ENCODE assay signal across 16 cellular contexts in the genomic region with DNA sequence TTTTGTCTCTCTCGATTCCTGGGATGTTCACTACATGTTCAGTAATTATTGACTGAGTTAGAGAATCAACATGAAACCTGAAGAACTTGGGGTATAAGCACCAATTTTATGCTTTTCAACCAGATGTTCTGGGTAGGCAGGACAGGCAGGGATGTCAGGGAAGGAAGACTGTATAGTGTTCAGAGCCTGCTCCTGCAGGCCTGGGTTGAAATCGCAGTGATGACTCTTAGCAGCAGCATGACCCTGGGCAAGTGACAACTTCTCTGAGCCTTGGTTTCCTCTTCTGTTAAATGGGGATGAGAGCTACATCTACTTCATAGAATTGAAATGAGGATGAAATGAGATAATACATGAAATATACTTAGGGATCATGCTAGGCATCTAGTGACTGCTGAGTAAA. TPM values are rescaled to one million over a fixed set of nuclear protein-coding genes. Genes with fewer than 3 reads are reported as not detected.
DNase-seq lines count a peak whose midpoint lies in the region; ATAC-seq and TF ChIP-seq lines count a peak whose summit lies in the region.
"Had no signal": no experiment of that assay in that cellular context is flagged by ENCODE, and none has a peak within 500 bp of the region (broad histone marks: within the 10 kb centered on the region; RNA-seq: fewer than 3 reads in every experiment).

No MANE protein-coding gene starts in this region.

- no TSS peak for BruUV-seq in Panc1 (replicated peaks; lab: Mats Ljungman, UMichigan)

- 83 to 100% methylated on average over 2 of the region's 2 CpGs for WGBS in endodermal cell (ENCODE audit: insufficient coverage in 1 of 2, insufficient read length in 1 of 2), 2 experiments

- TF ChIP-seq CTCF in Panc1 (IDR thresholded peaks at IDR 0.05) = 0 out of 2 replicates have a peak, but pooled peaks have one; percentile 10
- TF ChIP-seq CTCF in endodermal cell (conservative IDR thresholded peaks at IDR 0.05) = no peak
- TF ChIP-seq CTCF in neural progenitor cell (IDR thresholded peaks at IDR 0.05) = no peak

- H3K9me3 Mint-ChIP-seq in activated T-cell treated with anti-CD3 and anti-CD28 coated beads, Interleukin-2, amount 50 U/mL, for 72 hours = peaks cover 0 to 2% of the 10 kb centered on the region in 2 donors
- H3K9me3 Mint-ChIP-seq in endodermal cell (no peaks in the 10 kb centered on the region), neural progenitor cell (no peaks in the 10 kb centered on the region)

- peaks cover 6% of the 10 kb centered on the region for H3K27me3 Mint-ChIP-seq in activated T-cell treated with anti-CD3 and anti-CD28 coated beads, Interleukin-2, amount 50 U/mL, for 72 hours (ENCODE audit: low read depth)
- H3K27me3 Mint-ChIP-seq in endodermal cell (ENCODE audit: insufficient read depth) = no peaks in the 10 kb centered on the region
- peaks cover 3% of the 10 kb centered on the region for H3K27me3 Mint-ChIP-seq in neural progenitor cell (ENCODE audit: insufficient read depth, low read depth)

- no peak overlapping the region for H3K4me3 ChIP-seq in Panc1 (ENCODE audit: low read depth in 2 of 2, low read length in 2 of 2)
- H3K4me3 ChIP-seq in endodermal cell (ENCODE audit: low read length) = no peak overlapping the region
- no peak overlapping the region for H3K4me3 ChIP-seq in neural progenitor cell

- intact Hi-C loops in Panc1 (cut with micrococcal nuclease; ENCODE audit: unreplicated experiment) = no loop called here

- H3K4me1 Mint-ChIP-seq in activated T-cell treated with anti-CD3 and anti-CD28 coated beads, Interleukin-2, amount 50 U/mL, for 72 hours (ENCODE audit: low read depth) = peaks cover 43% of the 10 kb centered on the region
- H3K4me1 Mint-ChIP-seq in endodermal cell (no peaks in the 10 kb centered on the region), neural progenitor cell (peaks cover 8% of the 10 kb centered on the region)

- H3K27ac Mint-ChIP-seq in activated T-cell treated with anti-CD3 and anti-CD28 coated beads, Interleukin-2, amount 50 U/mL, for 72 hours = peak overlapping the region; percentile 70
- no peak overlapping the region for H3K27ac Mint-ChIP-seq in endodermal cell
- H3K27ac Mint-ChIP-seq in neural progenitor cell = no peak overlapping the region
- H3K27ac Mint-ChIP-seq: CD4-positive, CD25-positive, alpha-beta regulatory T cell had no signal

- H3K4me3 Mint-ChIP-seq in activated T-cell treated with anti-CD3 and anti-CD28 coated beads, Interleukin-2, amount 50 U/mL, for 72 hours = peak overlapping the region; percentile 26 to 55
- H3K4me3 Mint-ChIP-seq in endodermal cell (no peak overlapping the region), neural progenitor cell (no peak overlapping the region)
- H3K4me3 Mint-ChIP-seq: CD4-positive, CD25-positive, alpha-beta regulatory T cell had no signal

- H3K27me3 ChIP-seq in Panc1 (ENCODE audit: control insufficient read depth, insufficient read depth, low read length) (no peaks in the 10 kb centered on the region), endodermal cell (ENCODE audit: control insufficient read depth, insufficient read depth, low read length, poor library complexity, severe bottlenecking) (no peaks in the 10 kb centered on the region), neural progenitor cell (no peaks in the 10 kb centered on the region)

- ATAC-seq in activated T-cell treated with anti-CD3 and anti-CD28 coated beads, Interleukin-2, amount 50 U/mL, for 72 hours (replicated peaks in 1 of 2) = no peak
- no peak; the same call in 1 of the 2 replicates for ATAC-seq in Panc1
- ATAC-seq in HG03521 (IDR thresholded peaks at IDR 0.05; ENCODE audit: unreplicated experiment) = no peak

- H3K4me1 ChIP-seq in Panc1 (ENCODE audit: control insufficient read depth, insufficient read depth, low read length) (no peaks in the 10 kb centered on the region), endodermal cell (ENCODE audit: control insufficient read depth, insufficient read depth, low read length) (no peaks in the 10 kb centered on the region), neural progenitor cell (no peaks in the 10 kb centered on the region)

- H3K79me2 ChIP-seq in neural progenitor cell (ENCODE audit: low read depth) = no peaks in the 10 kb centered on the region

- H2AFZ ChIP-seq in neural progenitor cell (replicated peaks) = peak overlapping the region; percentile 2

- no peaks in the 10 kb centered on the region for H3K36me3 Mint-ChIP-seq in activated T-cell treated with anti-CD3 and anti-CD28 coated beads, Interleukin-2, amount 50 U/mL, for 72 hours (ENCODE audit: insufficient read depth in 2 of 2)
- H3K36me3 Mint-ChIP-seq in endodermal cell (ENCODE audit: low read depth) (no peaks in the 10 kb centered on the region), neural progenitor cell (no peaks in the 10 kb centered on the region)
- H3K36me3 Mint-ChIP-seq: CD4-positive, CD25-positive, alpha-beta regulatory T cell had no signal

- in situ Hi-C loops in Panc1 (cut with HindIII; ENCODE audit: low pct_unique_long_range_greater_than_20kb, low sequenced_read_pairs) = no loop called here

- no peaks in the 10 kb centered on the region for H4K20me1 ChIP-seq in neural progenitor cell (ENCODE audit: low read depth)

- H3K27ac ChIP-seq in Panc1 (ENCODE audit: low read length) = no peak overlapping the region
- no peak overlapping the region for H3K27ac ChIP-seq in endodermal cell (ENCODE audit: low read depth, low read length)
- H3K27ac ChIP-seq in neural progenitor cell = no peak overlapping the region

- H3K36me3 ChIP-seq in Panc1 (ENCODE audit: control insufficient read depth, insufficient read depth, low read length) (no peaks in the 10 kb centered on the region), endodermal cell (ENCODE audit: control insufficient read depth, insufficient read depth, low read length) (no peaks in the 10 kb centered on the region), neural progenitor cell (no peaks in the 10 kb centered on the region)

- H3K9me3 ChIP-seq in Panc1 (ENCODE audit: control insufficient read depth, insufficient read depth, low read depth, low read length) (no peaks in the 10 kb centered on the region), endodermal cell (ENCODE audit: control insufficient read depth, low read length) (no peaks in the 10 kb centered on the region), neural progenitor cell (ENCODE audit: low read depth) (no peaks in the 10 kb centered on the region)
- H3K9me3 ChIP-seq: SK-N-SH had no signal

- CTCF ChIA-PET in Panc1 (lab: Charles Lee) = no interaction called here

- H3F3A ChIP-seq in neural progenitor cell (ENCODE audit: low read depth) = no peaks in the 10 kb centered on the region

- no peak for DNase-seq in activated T-cell treated with anti-CD3 and anti-CD28 coated beads, Interleukin-2, amount 50 U/mL, for 72 hours
- DNase-seq in activated T-cell treated with anti-CD3 and anti-CD28 coated beads, Interleukin-2, amount 50 U/mL, for 48 hours = no peak
- DNase-seq in Panc1 (ENCODE audit: low read depth, low spot score) (no peak), endodermal cell (peak; percentile 33), neural progenitor cell (ENCODE audit: low spot score) (no peak), occipital lobe (lab: John Stamatoyannopoulos, UW) (no peak)
- DNase-seq: CD4-positive, CD25-positive, alpha-beta regulatory T cell; H7; KG1; MM.1S; NCI-H2029; NCI-H2227 treated with DMSO at 0.1 percent for 48 hours; NCI-H526 treated with DMSO at 0.1 percent for 48 hours; SIG-M5; SK-N-SH had no signal

- H3K4me2 ChIP-seq in neural progenitor cell = no peak overlapping the region
- H3K4me2 ChIP-seq: SK-N-SH had no signal

- H3K9ac ChIP-seq in endodermal cell (ENCODE audit: extremely low read depth, low read length, poor library complexity, severe bottlenecking) = no peak overlapping the region
- no peak overlapping the region for H3K9ac ChIP-seq in neural progenitor cell
- H3K9ac ChIP-seq: SK-N-SH had no signal

- POLR2A ChIA-PET in Panc1 (lab: Charles Lee) = interaction anchor here (0.6 kb wide), 1 partner anchor 395 kb away, joined by 3 read pairs; no protein-coding TSS in a partner anchor

RNA-seq across cellular contexts. Expression of gene PANK3, which starts 29.7 kb away (rescaled TPM):
- total RNA-seq in activated T-cell treated with anti-CD3 and anti-CD28 coated beads, Interleukin-2, amount 50 U/mL, for 72 hours = 10 to 100 TPM; 48.6 to 52.3 TPM
- total RNA-seq in Panc1 (2021; ENCODE audit: unreplicated experiment) = 79.7 TPM
- 9.6 TPM for polyA plus RNA-seq in Panc1 (2012; ENCODE audit: insufficient read length)
- 100 to 1,000 TPM; 101 to 111 TPM for total RNA-seq in endodermal cell
- polyA plus RNA-seq in endodermal cell (2013, experiment 1 of 2) = 64.0 TPM
- polyA plus RNA-seq in endodermal cell (2013, experiment 2 of 2) = 69.9 TPM
- 81.5 and 117 TPM in 2 replicates for total RNA-seq in neural progenitor cell (ENCODE audit: low replicate concordance)
- total RNA-seq in occipital lobe = 293 TPM

Comparison
In these comparisons a context has a peak if more than half of its experiments do, and no peak if none do; other contexts are left out.
1. H3K4me3 Mint-ChIP-seq: peak in activated T-cell treated with anti-CD3 and anti-CD28 coated beads, Interleukin-2, amount 50 U/mL, for 72 hours (2 of 2); none in endodermal cell (single experiment) and neural progenitor cell (single experiment).